In genomic region chr20:34553366-34553867, GRCh38 we compare ENCODE assay signal across 15 cellular contexts. TPM values are rescaled to one million over a fixed set of nuclear protein-coding genes. Genes with fewer than 3 reads are reported as not detected.
A peak's percentile ranks its signal among the peaks of the same experiment; 100 is the strongest.
DNase-seq lines count a peak whose midpoint lies in the region; ATAC-seq and TF ChIP-seq lines count a peak whose summit lies in the region.
"Had no signal": no experiment of that assay in that cellular context is flagged by ENCODE, and none has a peak within 500 bp of the region (broad histone marks: within the 10 kb centered on the region; RNA-seq: fewer than 3 reads in every experiment).

No MANE protein-coding gene starts in this region.

- CTCF ChIA-PET in activated CD4-positive, alpha-beta T cell treated with anti-CD3 and anti-CD28 coated beads, Interleukin-2, amount 10 ng/mL, durations not matched to agents 7 days and 5 days (lab: Charles Lee) = interaction anchor here (0.9 kb wide), 1 partner anchor 9 kb away, joined by 4 read pairs; no protein-coding TSS in a partner anchor
- CTCF ChIA-PET in activated CD4-positive, alpha-beta T cell treated with anti-CD3 and anti-CD28 coated beads for 36 hours (lab: Charles Lee) = interaction anchor here (0.5 to 1.5 kb wide), 3 partner anchors 10 to 36 kb away, joined by 3 to 6 read pairs (median 5); no protein-coding TSS in a partner anchor

- H3K27ac ChIP-seq in stomach (peak overlapping the region; percentile 16 to 78 (median 48)), suprapubic skin (no peak overlapping the region)
- H3K27ac ChIP-seq: epithelial cell of prostate had no signal

- no peak overlapping the region for H3K9ac ChIP-seq in adipocyte (ENCODE audit: low read length)

- no peaks in the 10 kb centered on the region for H3K27me3 ChIP-seq in adipocyte (replicated peaks; ENCODE audit: control insufficient read depth, insufficient read depth, low read length)
- no peaks in the 10 kb centered on the region for H3K27me3 ChIP-seq in stomach
- H3K27me3 ChIP-seq in suprapubic skin = no peaks in the 10 kb centered on the region

- intact Hi-C loops in activated CD4-positive, alpha-beta T cell treated with anti-CD3 and anti-CD28 coated beads for 36 hours (cut with DNase I, micrococcal nuclease) = no loop called here
- intact Hi-C loops in stomach (cut with DNase I; ENCODE audit: low total_unique reads) = no loop called here

- ATAC-seq in activated CD4-positive, alpha-beta T cell treated with anti-CD3 and anti-CD28 coated beads for 36 hours = no peak
- peak; percentile 86 for ATAC-seq in left lobe of liver
- ATAC-seq in HG02852 (IDR thresholded peaks at IDR 0.05; ENCODE audit: unreplicated experiment) = no peak
- ATAC-seq: activated T-cell treated with anti-CD3 and anti-CD28 coated beads, Interleukin-2, amount 50 U/mL, for 72 hours had no signal

- no peak overlapping the region for H3K4me3 Mint-ChIP-seq in activated CD4-positive, alpha-beta T cell treated with anti-CD3 and anti-CD28 coated beads, Interleukin-2, amount 10 ng/mL, durations not matched to agents 7 days and 5 days
- no peak overlapping the region for H3K4me3 Mint-ChIP-seq in activated CD4-positive, alpha-beta T cell treated with anti-CD3 and anti-CD28 coated beads for 36 hours
- H3K4me3 Mint-ChIP-seq: activated T-cell treated with anti-CD3 and anti-CD28 coated beads, Interleukin-2, amount 50 U/mL, for 72 hours had no signal

- DNase-seq in activated CD4-positive, alpha-beta T cell treated with anti-CD3 and anti-CD28 coated beads, Interleukin-2, amount 10 ng/mL, durations not matched to agents 7 days and 5 days = no peak
- DNase-seq in activated CD4-positive, alpha-beta T cell treated with anti-CD3 and anti-CD28 coated beads for 36 hours = no peak
- peak; percentile 9 for DNase-seq in adipocyte (ENCODE audit: low read depth)
- DNase-seq in left lobe of liver (ENCODE audit: low spot score) = peak; percentile 86
- DNase-seq in stomach = peak; percentile 77
- no peak for DNase-seq in HCEC 1CT
- DNase-seq in suprapubic skin (ENCODE audit: low spot score in 2 of 2) = no peak
- DNase-seq: activated CD4-positive, alpha-beta T cell treated with anti-CD3 and anti-CD28 coated beads, Interleukin-2, amount 50 U/mL, for 48 hours; activated T-cell treated with anti-CD3 and anti-CD28 coated beads, Interleukin-2, amount 50 U/mL, for 72 hours; Karpas-422; naive B cell; NCI-H524; stimulated activated CD4-positive, alpha-beta T cell treated with anti-CD3 and anti-CD28 coated beads, Interleukin-1b, Interleukin-23, amount 100 ng/mL, for 48 hours had no signal

- H3K4me3 ChIP-seq in adipocyte (ENCODE audit: low read length) (no peak overlapping the region), stomach (no peak overlapping the region), suprapubic skin (no peak overlapping the region)

- H3K36me3 Mint-ChIP-seq in activated CD4-positive, alpha-beta T cell treated with anti-CD3 and anti-CD28 coated beads, Interleukin-2, amount 10 ng/mL, durations not matched to agents 7 days and 5 days (ENCODE audit: low read depth) = peaks cover 2% of the 10 kb centered on the region
- peaks cover 1% of the 10 kb centered on the region for H3K36me3 Mint-ChIP-seq in activated CD4-positive, alpha-beta T cell treated with anti-CD3 and anti-CD28 coated beads for 36 hours (ENCODE audit: low read depth)
- H3K36me3 Mint-ChIP-seq: naive B cell had no signal

- no peaks in the 10 kb centered on the region for H3K9me3 Mint-ChIP-seq in activated CD4-positive, alpha-beta T cell treated with anti-CD3 and anti-CD28 coated beads, Interleukin-2, amount 10 ng/mL, durations not matched to agents 7 days and 5 days
- no peaks in the 10 kb centered on the region for H3K9me3 Mint-ChIP-seq in activated CD4-positive, alpha-beta T cell treated with anti-CD3 and anti-CD28 coated beads for 36 hours (ENCODE audit: low read depth)
- H3K9me3 Mint-ChIP-seq: activated T-cell treated with anti-CD3 and anti-CD28 coated beads, Interleukin-2, amount 50 U/mL, for 72 hours; naive B cell had no signal

- 17 to 33% (median 23%) methylated on average over 4 of the region's 4 CpGs for WGBS in stomach, 5 donors
- 37% methylated on average over 3 of the region's 4 CpGs for WGBS in suprapubic skin

- no peaks in the 10 kb centered on the region for H3K36me3 ChIP-seq in adipocyte (ENCODE audit: control insufficient read depth, insufficient read depth, low read length, severe bottlenecking)
- H3K36me3 ChIP-seq in stomach = no peaks in the 10 kb centered on the region
- no peaks in the 10 kb centered on the region for H3K36me3 ChIP-seq in suprapubic skin

- peak overlapping the region; percentile 57 for H3K27ac Mint-ChIP-seq in activated CD4-positive, alpha-beta T cell treated with anti-CD3 and anti-CD28 coated beads, Interleukin-2, amount 10 ng/mL, durations not matched to agents 7 days and 5 days
- no peak overlapping the region for H3K27ac Mint-ChIP-seq in activated CD4-positive, alpha-beta T cell treated with anti-CD3 and anti-CD28 coated beads for 36 hours
- H3K27ac Mint-ChIP-seq: activated T-cell treated with anti-CD3 and anti-CD28 coated beads, Interleukin-2, amount 50 U/mL, for 72 hours had no signal

- H3K27me3 Mint-ChIP-seq in activated CD4-positive, alpha-beta T cell treated with anti-CD3 and anti-CD28 coated beads, Interleukin-2, amount 10 ng/mL, durations not matched to agents 7 days and 5 days = no peaks in the 10 kb centered on the region
- H3K27me3 Mint-ChIP-seq in activated CD4-positive, alpha-beta T cell treated with anti-CD3 and anti-CD28 coated beads for 36 hours = no peaks in the 10 kb centered on the region
- H3K27me3 Mint-ChIP-seq: naive B cell had no signal

- H3K9me3 ChIP-seq in adipocyte (ENCODE audit: control insufficient read depth, low read length) = no peaks in the 10 kb centered on the region
- H3K9me3 ChIP-seq in stomach = no peaks in the 10 kb centered on the region
- no peaks in the 10 kb centered on the region for H3K9me3 ChIP-seq in suprapubic skin

- TF ChIP-seq POLR2A in stomach (IDR thresholded peaks at IDR 0.05) = no peak
- no peak for TF ChIP-seq POLR2A in suprapubic skin (IDR thresholded peaks at IDR 0.05)

- POLR2A ChIA-PET in activated CD4-positive, alpha-beta T cell treated with anti-CD3 and anti-CD28 coated beads, Interleukin-2, amount 10 ng/mL, durations not matched to agents 7 days and 5 days (lab: Charles Lee) = no interaction called here
- POLR2A ChIA-PET in activated CD4-positive, alpha-beta T cell treated with anti-CD3 and anti-CD28 coated beads for 36 hours (lab: Charles Lee) = no interaction called here

- H3K4me1 ChIP-seq in adipocyte (ENCODE audit: control insufficient read depth, insufficient read depth, low read length) (peaks cover 5% of the 10 kb centered on the region), stomach (peaks cover 0 to 30% (median 23%) of the 10 kb centered on the region in 4 donors), suprapubic skin (peaks cover 13% of the 10 kb centered on the region)

- no peak for TF ChIP-seq EP300 in stomach (IDR thresholded peaks at IDR 0.05)
- TF ChIP-seq EP300 in suprapubic skin (IDR thresholded peaks at IDR 0.05) = no peak

- TF ChIP-seq CTCF in stomach (IDR thresholded peaks at IDR 0.05) (no peak), suprapubic skin (IDR thresholded peaks at IDR 0.05) (no peak)

- peaks cover 11% of the 10 kb centered on the region for H3K4me1 Mint-ChIP-seq in activated CD4-positive, alpha-beta T cell treated with anti-CD3 and anti-CD28 coated beads, Interleukin-2, amount 10 ng/mL, durations not matched to agents 7 days and 5 days
- H3K4me1 Mint-ChIP-seq in activated CD4-positive, alpha-beta T cell treated with anti-CD3 and anti-CD28 coated beads for 36 hours = peaks cover 11% of the 10 kb centered on the region

RNA-seq across cellular contexts. Expression of gene MAP1LC3A, which starts 5.1 kb away (rescaled TPM):
- total RNA-seq in activated CD4-positive, alpha-beta T cell treated with anti-CD3 and anti-CD28 coated beads, Interleukin-2, amount 10 ng/mL, durations not matched to agents 7 days and 5 days = 1 to 10 TPM; 2.6 to 2.7 TPM
- 1 to 10 TPM; 2.5 to 2.7 TPM for total RNA-seq in activated CD4-positive, alpha-beta T cell treated with anti-CD3 and anti-CD28 coated beads for 36 hours
- total RNA-seq in left lobe of liver (24.2 TPM), stomach (10 to 100 TPM; 11.7 to 85.7 (median 29.7) TPM), suprapubic skin (100 to 1,000 TPM in 2 of 4 donors, 10 to 100 TPM in 2; 42.6 to 111 (median 103) TPM)
- 10 to 100 TPM; 63.2 to 98.4 (median 68.7) TPM for polyA plus RNA-seq in stomach

RNA-seq across cellular contexts. Expression of gene DYNLRB1, which starts 37.2 kb away (rescaled TPM):
- 100 to 1,000 TPM in 1 of 2 experiments, 10 to 100 TPM in 1; 90.5 to 105 TPM for total RNA-seq in activated CD4-positive, alpha-beta T cell treated with anti-CD3 and anti-CD28 coated beads, Interleukin-2, amount 10 ng/mL, durations not matched to agents 7 days and 5 days
- total RNA-seq in activated CD4-positive, alpha-beta T cell treated with anti-CD3 and anti-CD28 coated beads for 36 hours = 100 to 1,000 TPM in 1 of 2 experiments, 10 to 100 TPM in 1; 83.5 to 122 TPM
- total RNA-seq in left lobe of liver (34.6 TPM), stomach (100 to 1,000 TPM in 2 of 5 donors, 10 to 100 TPM in 3; 17.3 to 171 (median 98.0) TPM), suprapubic skin (100 to 1,000 TPM; 143 to 270 (median 225) TPM)
- 100 to 1,000 TPM; 208 to 224 (median 220) TPM for polyA plus RNA-seq in stomach

Comparison
In these comparisons a context has a peak if more than half of its experiments do, and no peak if none do; other contexts are left out.
1. DNase-seq: peak in adipocyte (single experiment), left lobe of liver (single experiment) and stomach (single experiment); none in activated CD4-positive, alpha-beta T cell treated with anti-CD3 and anti-CD28 coated beads, Interleukin-2, amount 10 ng/mL, durations not matched to agents 7 days and 5 days (single experiment), activated CD4-positive, alpha-beta T cell treated with anti-CD3 and anti-CD28 coated beads for 36 hours (single experiment), HCEC 1CT (single experiment) and suprapubic skin (0 of 2).